Comparison of ENCODE assay signal across 1 cellular context in the genomic region with DNA sequence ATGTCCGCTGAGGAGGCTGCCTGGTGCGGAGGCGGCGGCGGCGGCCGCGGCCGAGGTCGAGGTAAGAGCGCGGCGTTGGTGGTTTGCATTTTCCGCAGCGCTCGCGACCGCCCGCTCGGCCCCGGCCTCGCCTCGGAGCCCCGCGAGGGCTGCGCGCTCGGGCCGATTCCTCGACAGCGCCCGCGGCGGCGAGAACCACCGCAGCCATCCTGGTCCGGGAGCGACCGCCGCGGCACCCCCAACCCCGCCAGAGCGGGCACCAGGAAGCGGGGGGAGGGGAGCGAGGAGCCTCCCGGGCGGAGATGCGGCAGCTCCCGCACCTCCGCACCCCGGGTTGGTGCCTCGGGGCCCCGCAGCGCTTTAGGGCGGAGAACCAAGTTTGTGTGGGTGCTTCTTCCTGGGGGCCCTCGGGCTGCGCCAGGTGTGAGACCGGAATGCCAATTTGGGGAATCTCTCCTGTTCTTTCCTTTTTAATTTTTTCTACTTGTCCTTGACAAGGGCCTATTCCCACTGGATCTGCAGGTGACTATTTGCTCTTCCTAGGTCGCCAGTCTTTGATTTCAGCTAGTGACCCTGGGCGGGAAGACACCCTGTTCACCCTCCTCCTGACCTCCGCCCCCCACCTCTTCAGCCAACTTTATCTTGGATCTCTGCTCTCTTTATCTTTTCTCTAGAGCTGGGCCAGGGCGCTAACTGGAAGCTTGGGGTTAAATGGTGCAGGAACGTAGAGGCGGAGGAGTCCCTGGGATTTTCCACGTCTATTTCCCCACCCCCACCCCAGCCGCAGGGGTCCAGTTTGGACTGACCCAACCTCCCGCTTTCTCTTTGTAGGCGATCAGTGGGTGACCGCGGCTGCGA.
TF ChIP-seq lines count a peak whose summit lies in the region.

A gene with protein sequence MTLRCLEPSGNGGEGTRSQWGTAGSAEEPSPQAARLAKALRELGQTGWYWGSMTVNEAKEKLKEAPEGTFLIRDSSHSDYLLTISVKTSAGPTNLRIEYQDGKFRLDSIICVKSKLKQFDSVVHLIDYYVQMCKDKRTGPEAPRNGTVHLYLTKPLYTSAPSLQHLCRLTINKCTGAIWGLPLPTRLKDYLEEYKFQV (plus strand): TSS at position 822 of the 858 bp plus-strand sequence. CDS start 223 bp downstream, outside the sequence.

TF ChIP-seq in K562, 482 proteins besides CTCF, POLR2A, EP300 and RAD21 (continued from another document and continues in another):
- TF ChIP-seq BRD9 (IDR thresholded peaks at IDR 0.05; ENCODE audit: low read depth, partially characterized antibody): no peak
- no peak for TF ChIP-seq ZNF584 (CRISPR knock-in tag; IDR thresholded peaks at IDR 0.05; ENCODE audit: low read depth)
- no peak for TF ChIP-seq NFATC3 (IDR thresholded peaks at IDR 0.05)
- no peak for TF ChIP-seq NFIX (CRISPR knock-in tag; IDR thresholded peaks at IDR 0.05; ENCODE audit: low read depth)
- TF ChIP-seq ZNF408 (CRISPR knock-in tag; IDR thresholded peaks at IDR 0.05; ENCODE audit: low read depth): no peak
- no peak for TF ChIP-seq UBTF (IDR thresholded peaks at IDR 0.05; ENCODE audit: borderline replicate concordance in 1 of 2, low read depth in 2 of 2, low read length in 2 of 2)
- peak; percentile 65; the same call in 1 of the 2 replicates for TF ChIP-seq ZEB2 (IDR thresholded peaks at IDR 0.05)
- TF ChIP-seq SNIP1 (IDR thresholded peaks at IDR 0.05; ENCODE audit: low read depth): no peak
- TF ChIP-seq DACH1 (IDR thresholded peaks at IDR 0.05; ENCODE audit: partially characterized antibody): no peak
- TF ChIP-seq CC2D1A (IDR thresholded peaks at IDR 0.05): no peak
- peak; percentile 1 for TF ChIP-seq TAF1 (IDR thresholded peaks at IDR 0.05; ENCODE audit: control insufficient read depth, extremely low read depth, insufficient read depth, low read length, severe bottlenecking)
- peak; percentile 60 for TF ChIP-seq LEF1 (IDR thresholded peaks at IDR 0.05)
- no peak for TF ChIP-seq ZNF444 (CRISPR knock-in tag; IDR thresholded peaks at IDR 0.05)
- no peak for TF ChIP-seq NFYB (IDR thresholded peaks at IDR 0.05; ENCODE audit: extremely low read depth, insufficient read length)
- no peak for TF ChIP-seq CHD2 (IDR thresholded peaks at IDR 0.05; ENCODE audit: low read depth, low read length)
- peak in 1 of 2 experiments; percentile 75; a peak in 2 of 4 replicates for TF ChIP-seq TBL1XR1 (IDR thresholded peaks at IDR 0.05; ENCODE audit: low read length in 2 of 2)
- TF ChIP-seq, protein P1, sequence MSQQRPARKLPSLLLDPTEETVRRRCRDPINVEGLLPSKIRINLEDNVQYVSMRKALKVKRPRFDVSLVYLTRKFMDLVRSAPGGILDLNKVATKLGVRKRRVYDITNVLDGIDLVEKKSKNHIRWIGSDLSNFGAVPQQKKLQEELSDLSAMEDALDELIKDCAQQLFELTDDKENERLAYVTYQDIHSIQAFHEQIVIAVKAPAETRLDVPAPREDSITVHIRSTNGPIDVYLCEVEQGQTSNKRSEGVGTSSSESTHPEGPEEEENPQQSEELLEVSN (IDR thresholded peaks at IDR 0.05; ENCODE audit: borderline replicate concordance in 1 of 2, extremely low read depth in 1 of 2, insufficient read depth in 1 of 2, insufficient read length in 1 of 2, low read depth in 1 of 2, low read length in 1 of 2, poor library complexity in 1 of 2, severe bottlenecking in 1 of 2): peak in 1 of 2 experiments; percentile 40
- TF ChIP-seq TARDBP (IDR thresholded peaks at IDR 0.05): no peak
- TF ChIP-seq CBFA2T2 (conservative IDR thresholded peaks at IDR 0.05): peak; percentile 33; the same call in 1 of the 2 replicates
- TF ChIP-seq, protein P2, sequence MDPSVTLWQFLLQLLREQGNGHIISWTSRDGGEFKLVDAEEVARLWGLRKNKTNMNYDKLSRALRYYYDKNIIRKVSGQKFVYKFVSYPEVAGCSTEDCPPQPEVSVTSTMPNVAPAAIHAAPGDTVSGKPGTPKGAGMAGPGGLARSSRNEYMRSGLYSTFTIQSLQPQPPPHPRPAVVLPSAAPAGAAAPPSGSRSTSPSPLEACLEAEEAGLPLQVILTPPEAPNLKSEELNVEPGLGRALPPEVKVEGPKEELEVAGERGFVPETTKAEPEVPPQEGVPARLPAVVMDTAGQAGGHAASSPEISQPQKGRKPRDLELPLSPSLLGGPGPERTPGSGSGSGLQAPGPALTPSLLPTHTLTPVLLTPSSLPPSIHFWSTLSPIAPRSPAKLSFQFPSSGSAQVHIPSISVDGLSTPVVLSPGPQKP (CRISPR knock-in tag; IDR thresholded peaks at IDR 0.05): no peak
- TF ChIP-seq HMG20B (CRISPR knock-in tag; IDR thresholded peaks at IDR 0.05): 0 out of 2 replicates have a peak, but pooled peaks have one; percentile 9
- peak; percentile 45 for TF ChIP-seq TBP (optimal IDR thresholded peaks at IDR 0.05; ENCODE audit: low read depth, low read length)
- TF ChIP-seq, protein P3, sequence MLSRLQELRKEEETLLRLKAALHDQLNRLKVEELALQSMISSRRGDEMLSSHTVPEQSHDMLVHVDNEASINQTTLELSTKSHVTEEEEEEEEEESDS (CRISPR knock-in tag; IDR thresholded peaks at IDR 0.05): no peak
- TF ChIP-seq, protein P4, sequence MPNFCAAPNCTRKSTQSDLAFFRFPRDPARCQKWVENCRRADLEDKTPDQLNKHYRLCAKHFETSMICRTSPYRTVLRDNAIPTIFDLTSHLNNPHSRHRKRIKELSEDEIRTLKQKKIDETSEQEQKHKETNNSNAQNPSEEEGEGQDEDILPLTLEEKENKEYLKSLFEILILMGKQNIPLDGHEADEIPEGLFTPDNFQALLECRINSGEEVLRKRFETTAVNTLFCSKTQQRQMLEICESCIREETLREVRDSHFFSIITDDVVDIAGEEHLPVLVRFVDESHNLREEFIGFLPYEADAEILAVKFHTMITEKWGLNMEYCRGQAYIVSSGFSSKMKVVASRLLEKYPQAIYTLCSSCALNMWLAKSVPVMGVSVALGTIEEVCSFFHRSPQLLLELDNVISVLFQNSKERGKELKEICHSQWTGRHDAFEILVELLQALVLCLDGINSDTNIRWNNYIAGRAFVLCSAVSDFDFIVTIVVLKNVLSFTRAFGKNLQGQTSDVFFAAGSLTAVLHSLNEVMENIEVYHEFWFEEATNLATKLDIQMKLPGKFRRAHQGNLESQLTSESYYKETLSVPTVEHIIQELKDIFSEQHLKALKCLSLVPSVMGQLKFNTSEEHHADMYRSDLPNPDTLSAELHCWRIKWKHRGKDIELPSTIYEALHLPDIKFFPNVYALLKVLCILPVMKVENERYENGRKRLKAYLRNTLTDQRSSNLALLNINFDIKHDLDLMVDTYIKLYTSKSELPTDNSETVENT (CRISPR knock-in tag; IDR thresholded peaks at IDR 0.05): no peak
- peak; percentile 81 for TF ChIP-seq CHD1 (IDR thresholded peaks at IDR 0.05; ENCODE audit: low read length)
- TF ChIP-seq SMARCB1 (IDR thresholded peaks at IDR 0.05; ENCODE audit: insufficient read length, low read depth): no peak
- TF ChIP-seq FUS (optimal IDR thresholded peaks at IDR 0.05; ENCODE audit: low read depth, low read length): no peak
- no peak for TF ChIP-seq TAF9B (IDR thresholded peaks at IDR 0.05; ENCODE audit: partially characterized antibody)
- TF ChIP-seq BCLAF1 (IDR thresholded peaks at IDR 0.05; ENCODE audit: borderline replicate concordance in 1 of 2, control insufficient read depth in 1 of 2, low read depth in 2 of 2, low read length in 1 of 2): no peak
- TF ChIP-seq RUNX1 (IDR thresholded peaks at IDR 0.05; ENCODE audit: low read depth): no peak
- TF ChIP-seq RBFOX2 (IDR thresholded peaks at IDR 0.05; ENCODE audit: low read depth, low read length): no peak
- no peak for TF ChIP-seq SPI1 (IDR thresholded peaks at IDR 0.05; ENCODE audit: borderline replicate concordance, low read depth, low read length)
- no peak for TF ChIP-seq SAFB (IDR thresholded peaks at IDR 0.05; ENCODE audit: borderline replicate concordance, low read depth, low read length)
- TF ChIP-seq ZC3H11A (IDR thresholded peaks at IDR 0.05; ENCODE audit: low read depth, low read length): no peak
- TF ChIP-seq, protein P5, sequence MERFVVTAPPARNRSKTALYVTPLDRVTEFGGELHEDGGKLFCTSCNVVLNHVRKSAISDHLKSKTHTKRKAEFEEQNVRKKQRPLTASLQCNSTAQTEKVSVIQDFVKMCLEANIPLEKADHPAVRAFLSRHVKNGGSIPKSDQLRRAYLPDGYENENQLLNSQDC (CRISPR knock-in tag; IDR thresholded peaks at IDR 0.05): no peak
- no peak for TF ChIP-seq CEBPB (tag; IDR thresholded peaks at IDR 0.05)
- TF ChIP-seq ZNF445 (CRISPR knock-in tag; IDR thresholded peaks at IDR 0.05; ENCODE audit: low read depth): no peak
- no peak for TF ChIP-seq ZNF696 (CRISPR knock-in tag; conservative IDR thresholded peaks at IDR 0.05)
- TF ChIP-seq TEAD4 (IDR thresholded peaks at IDR 0.05; ENCODE audit: low read length): peak; percentile 60
- TF ChIP-seq TEAD4 (CRISPR knock-in tag; IDR thresholded peaks at IDR 0.05; ENCODE audit: borderline replicate concordance): no peak
- no peak for TF ChIP-seq SAFB2 (IDR thresholded peaks at IDR 0.05; ENCODE audit: borderline replicate concordance, low read depth, low read length, severe bottlenecking)
- TF ChIP-seq HDGF (IDR thresholded peaks at IDR 0.05): no peak
- TF ChIP-seq PBX2 (CRISPR knock-in tag; IDR thresholded peaks at IDR 0.05; ENCODE audit: low read depth): no peak
- no peak for TF ChIP-seq PBX2 (tag; conservative IDR thresholded peaks at IDR 0.05; ENCODE audit: low read depth)
- TF ChIP-seq SMARCC2 (IDR thresholded peaks at IDR 0.05; ENCODE audit: low read depth): no peak
- no peak for TF ChIP-seq CTCFL (IDR thresholded peaks at IDR 0.05; ENCODE audit: borderline replicate concordance, insufficient read depth, low read depth, low read length, poor library complexity, severe bottlenecking)
- TF ChIP-seq ZFP30 (CRISPR knock-in tag; IDR thresholded peaks at IDR 0.05; ENCODE audit: borderline replicate concordance): no peak
